In the genomic region with DNA sequence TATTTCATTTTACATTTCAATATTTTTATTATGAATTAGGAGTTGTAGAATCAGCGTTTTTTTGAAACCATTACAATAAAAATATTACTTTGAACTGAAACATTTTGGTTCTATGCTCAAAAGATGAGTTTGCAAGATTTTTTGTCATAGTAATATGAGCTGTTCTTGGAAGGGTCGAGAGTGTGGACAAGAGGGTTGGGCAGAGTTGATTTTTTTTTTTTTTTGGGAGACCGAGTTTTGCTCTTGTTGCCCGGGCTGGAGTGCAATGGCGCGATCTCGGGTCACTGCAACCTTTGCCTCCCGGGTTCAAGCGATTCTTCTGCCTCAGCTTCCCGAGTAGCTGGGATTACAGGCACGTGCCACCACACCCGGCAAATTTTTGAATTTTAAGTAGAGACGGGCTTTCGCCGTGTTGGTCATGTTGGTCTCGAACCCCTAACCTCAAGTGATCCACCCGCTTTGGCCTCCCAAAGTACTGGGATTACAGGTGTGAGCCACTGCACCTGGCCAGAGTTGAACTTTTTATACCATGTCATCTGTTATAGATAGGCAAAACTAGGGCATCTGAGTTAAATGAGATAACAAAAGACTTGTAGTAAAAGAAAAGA, we compare ENCODE assay signal across 13 cellular contexts. TPM values are rescaled to one million over a fixed set of nuclear protein-coding genes. Genes with fewer than 3 reads are reported as not detected.
DNase-seq lines count a peak whose midpoint lies in the region; ATAC-seq, FAIRE-seq and TF ChIP-seq lines count a peak whose summit lies in the region.
"Had no signal": no experiment of that assay in that cellular context is flagged by ENCODE, and none has a peak within 500 bp of the region (broad histone marks: within the 10 kb centered on the region; RNA-seq: fewer than 3 reads in every experiment).

No MANE protein-coding gene starts in this region.

- DNase-seq in activated CD4-positive, alpha-beta T cell treated with anti-CD3 and anti-CD28 coated beads, Interleukin-2, amount 10 ng/mL, durations not matched to agents 24 days and 14 days = peak; percentile 56
- no peak for DNase-seq in activated CD4-positive, alpha-beta T cell treated with anti-CD3 and anti-CD28 coated beads, Interleukin-2, amount 50 U/mL, for 48 hours
- DNase-seq in GM23338 (ENCODE audit: low spot score) (no peak), neural crest cell (ENCODE audit: low read depth, low spot score) (no peak), kidney (no peak), T1000 (lab: John Stamatoyannopoulos, UW) (no peak)
- DNase-seq in activated CD4-positive, alpha-beta memory T cell treated with anti-CD3 and anti-CD28 coated beads, Interleukin-2, amount 10 ng/mL, durations not matched to agents 7 days and 5 days = no peak
- DNase-seq: dermis blood vessel endothelial cell, DMS 273 treated with DMSO at 0.1 percent for 48 hours, NCI-H146, NCI-H510A, thyroid gland had no signal

- H3K27ac Mint-ChIP-seq in activated CD4-positive, alpha-beta T cell treated with anti-CD3 and anti-CD28 coated beads, Interleukin-2, amount 10 ng/mL, durations not matched to agents 24 days and 14 days = peak overlapping the region; percentile 31
- H3K27ac Mint-ChIP-seq in GM23338 (peak overlapping the region; percentile 51; the same call in 1 of the 2 replicates), neural crest cell (ENCODE audit: unreplicated experiment) (no peak overlapping the region)
- H3K27ac Mint-ChIP-seq in activated CD4-positive, alpha-beta memory T cell treated with anti-CD3 and anti-CD28 coated beads, Interleukin-2, amount 10 ng/mL, durations not matched to agents 7 days and 5 days = peak overlapping the region; percentile 65

- CTCF ChIA-PET in activated CD4-positive, alpha-beta memory T cell treated with anti-CD3 and anti-CD28 coated beads, Interleukin-2, amount 10 ng/mL, durations not matched to agents 7 days and 5 days (lab: Charles Lee) = interaction anchor here (2.4 kb wide), 1 partner anchor 12 kb away, joined by 6 read pairs; no protein-coding TSS in a partner anchor

- H3K27me3 Mint-ChIP-seq in activated CD4-positive, alpha-beta T cell treated with anti-CD3 and anti-CD28 coated beads, Interleukin-2, amount 10 ng/mL, durations not matched to agents 24 days and 14 days = no peaks in the 10 kb centered on the region
- H3K27me3 Mint-ChIP-seq in GM23338 (ENCODE audit: insufficient read depth, low read depth, poor library complexity) = no peaks in the 10 kb centered on the region
- no peaks in the 10 kb centered on the region for H3K27me3 Mint-ChIP-seq in activated CD4-positive, alpha-beta memory T cell treated with anti-CD3 and anti-CD28 coated beads, Interleukin-2, amount 10 ng/mL, durations not matched to agents 7 days and 5 days
- H3K27me3 Mint-ChIP-seq in neural crest cell (ENCODE audit: low read depth) = no peaks in the 10 kb centered on the region

- intact Hi-C loops in activated CD4-positive, alpha-beta T cell treated with anti-CD3 and anti-CD28 coated beads, Interleukin-2, amount 10 ng/mL, durations not matched to agents 24 days and 14 days (cut with micrococcal nuclease) = loop anchor here (5.0 kb wide), 1 partner anchor 1526 kb away; the partner anchor contains the start of gene PRDX6
- intact Hi-C loops in kidney (cut with DNase I) = no loop called here

- FAIRE-seq in kidney (lab: Jason Lieb, UNC) = no peak

- H3K27ac ChIP-seq in GM23338 (ENCODE audit: low read depth) = no peak overlapping the region
- no peak overlapping the region for H3K27ac ChIP-seq in kidney (ENCODE audit: low read depth in 2 of 2, low read length in 2 of 2)

- no peak overlapping the region for H2AFZ ChIP-seq in GM23338

- H3K79me2 ChIP-seq in GM23338 (replicated peaks; ENCODE audit: insufficient read depth) = peaks cover 80% of the 10 kb centered on the region

- H3K4me1 Mint-ChIP-seq in activated CD4-positive, alpha-beta T cell treated with anti-CD3 and anti-CD28 coated beads, Interleukin-2, amount 10 ng/mL, durations not matched to agents 24 days and 14 days = peaks cover 39% of the 10 kb centered on the region
- H3K4me1 Mint-ChIP-seq in GM23338 (peaks cover 24% of the 10 kb centered on the region; the same call in 2 of the 3 replicates), neural crest cell (peaks cover 23% of the 10 kb centered on the region)
- H3K4me1 Mint-ChIP-seq in activated CD4-positive, alpha-beta memory T cell treated with anti-CD3 and anti-CD28 coated beads, Interleukin-2, amount 10 ng/mL, durations not matched to agents 7 days and 5 days = peaks cover 44% of the 10 kb centered on the region

- peaks cover 49% of the 10 kb centered on the region for H3K36me3 Mint-ChIP-seq in activated CD4-positive, alpha-beta T cell treated with anti-CD3 and anti-CD28 coated beads, Interleukin-2, amount 10 ng/mL, durations not matched to agents 24 days and 14 days (ENCODE audit: low read depth)
- H3K36me3 Mint-ChIP-seq in GM23338 (ENCODE audit: low read depth) (peaks cover 35% of the 10 kb centered on the region), neural crest cell (ENCODE audit: low read depth) (peaks cover 8% of the 10 kb centered on the region)
- H3K36me3 Mint-ChIP-seq in activated CD4-positive, alpha-beta memory T cell treated with anti-CD3 and anti-CD28 coated beads, Interleukin-2, amount 10 ng/mL, durations not matched to agents 7 days and 5 days (ENCODE audit: low read depth) = peaks cover 57% of the 10 kb centered on the region

- peaks cover 11% of the 10 kb centered on the region for H3K4me1 ChIP-seq in GM23338 (ENCODE audit: insufficient read depth)
- H3K4me1 ChIP-seq in kidney (ENCODE audit: control insufficient read depth in 1 of 2, insufficient read depth in 1 of 2, low read depth in 1 of 2, low read length in 2 of 2) = peaks cover 0 to 3% of the 10 kb centered on the region in 2 donors

- H3F3A ChIP-seq in GM23338 (replicated peaks; ENCODE audit: low read depth) = no peaks in the 10 kb centered on the region; the same call in 1 of the 2 replicates

- no peak overlapping the region for H3K9ac ChIP-seq in kidney (ENCODE audit: low read length in 2 of 2)

- H3K27me3 ChIP-seq in GM23338 (ENCODE audit: insufficient read depth) = no peaks in the 10 kb centered on the region
- H3K27me3 ChIP-seq: thyroid gland had no signal

- H4K20me1 ChIP-seq in GM23338 (replicated peaks; ENCODE audit: insufficient read depth) = peaks cover 56% of the 10 kb centered on the region

- H3K4me2 ChIP-seq in GM23338 = peak overlapping the region; percentile 88

- POLR2A ChIA-PET in activated CD4-positive, alpha-beta memory T cell treated with anti-CD3 and anti-CD28 coated beads, Interleukin-2, amount 10 ng/mL, durations not matched to agents 7 days and 5 days (lab: Charles Lee) = interaction anchor here (0.7 to 10.1 kb wide), 5 partner anchors 11 to 1041 kb away, joined by 3 to 203 read pairs (median 6); partner anchors contain the start of gene MRPS14

- TF ChIP-seq CTCF in GM23338 (conservative IDR thresholded peaks at IDR 0.05; ENCODE audit: low read depth in 2 of 2) (no peak), neural crest cell (conservative IDR thresholded peaks at IDR 0.05) (no peak), kidney (IDR thresholded peaks at IDR 0.05; ENCODE audit: borderline replicate concordance, extremely low read depth, insufficient read depth) (no peak)

- H3K9me3 ChIP-seq in kidney (ENCODE audit: control insufficient read depth in 1 of 2, low read length in 2 of 2) = no peaks in the 10 kb centered on the region
- H3K9me3 ChIP-seq: thyroid gland had no signal

- ATAC-seq in GM23338 = no peak
- ATAC-seq in GM19328 (IDR thresholded peaks at IDR 0.05; ENCODE audit: unreplicated experiment) = no peak

- H3K36me3 ChIP-seq in GM23338 (ENCODE audit: insufficient read depth) (peaks cover 18% of the 10 kb centered on the region), kidney (ENCODE audit: control insufficient read depth in 1 of 2, insufficient read depth in 2 of 2, low read length in 2 of 2) (peaks cover 2 to 10% of the 10 kb centered on the region in 2 donors)

- peak overlapping the region; percentile 46 for H3K4me3 Mint-ChIP-seq in activated CD4-positive, alpha-beta T cell treated with anti-CD3 and anti-CD28 coated beads, Interleukin-2, amount 10 ng/mL, durations not matched to agents 24 days and 14 days
- peak overlapping the region; percentile 17; the same call in 2 of the 3 replicates for H3K4me3 Mint-ChIP-seq in GM23338
- H3K4me3 Mint-ChIP-seq in activated CD4-positive, alpha-beta memory T cell treated with anti-CD3 and anti-CD28 coated beads, Interleukin-2, amount 10 ng/mL, durations not matched to agents 7 days and 5 days = peak overlapping the region; percentile 45
- H3K4me3 Mint-ChIP-seq in neural crest cell = peak overlapping the region; percentile 28

- peak overlapping the region; percentile 88; the same call in 1 of the 2 replicates for H3K4me3 ChIP-seq in GM23338
- no peak overlapping the region for H3K4me3 ChIP-seq in kidney (ENCODE audit: low read length in 2 of 2)
- H3K4me3 ChIP-seq: thyroid gland had no signal

- H3K9me3 Mint-ChIP-seq in activated CD4-positive, alpha-beta T cell treated with anti-CD3 and anti-CD28 coated beads, Interleukin-2, amount 10 ng/mL, durations not matched to agents 24 days and 14 days = no peaks in the 10 kb centered on the region
- H3K9me3 Mint-ChIP-seq in GM23338 = no peaks in the 10 kb centered on the region
- H3K9me3 Mint-ChIP-seq in activated CD4-positive, alpha-beta memory T cell treated with anti-CD3 and anti-CD28 coated beads, Interleukin-2, amount 10 ng/mL, durations not matched to agents 7 days and 5 days = no peaks in the 10 kb centered on the region
- no peaks in the 10 kb centered on the region for H3K9me3 Mint-ChIP-seq in neural crest cell

- no peaks in the 10 kb centered on the region for H3K9me2 ChIP-seq in GM23338 (ENCODE audit: insufficient read depth)

TF ChIP-seq in GM23338, 12 proteins besides CTCF, POLR2A, EP300 and RAD21 (continues in another document):
- no peak for TF ChIP-seq ZNF114 (CRISPR knock-in tag; IDR thresholded peaks at IDR 0.05)

RNA-seq across cellular contexts. Expression of gene CACYBP, which starts 3.3 kb away (rescaled TPM):
- total RNA-seq in activated CD4-positive, alpha-beta T cell treated with anti-CD3 and anti-CD28 coated beads, Interleukin-2, amount 10 ng/mL, durations not matched to agents 24 days and 14 days = 385 and 389 TPM in 2 replicates
- 186 and 209 TPM in 2 replicates for total RNA-seq in GM23338 (2014; rRNA removed; shearing (Covaris generic))
- 331 and 453 TPM in 2 replicates for polyA plus RNA-seq in GM23338 (2016; fragmentation: Nextera tagmentation; extraction: Ambion mirVana)
- 100 to 1,000 TPM; 234 to 254 TPM for total RNA-seq in activated CD4-positive, alpha-beta memory T cell treated with anti-CD3 and anti-CD28 coated beads, Interleukin-2, amount 10 ng/mL, durations not matched to agents 7 days and 5 days
- 172 and 173 TPM in 2 replicates for total RNA-seq in neural crest cell
- 49.7 TPM for total RNA-seq in kidney
- polyA plus RNA-seq in kidney (ENCODE audit: insufficient read depth, low read depth, low replicate concordance) = 97.4 TPM

RNA-seq across cellular contexts. Expression of gene MRPS14, which starts 20.2 kb away (rescaled TPM):
- total RNA-seq in activated CD4-positive, alpha-beta T cell treated with anti-CD3 and anti-CD28 coated beads, Interleukin-2, amount 10 ng/mL, durations not matched to agents 24 days and 14 days = 28.9 and 33.5 TPM in 2 replicates
- 18.5 and 21.7 TPM in 2 replicates for total RNA-seq in GM23338 (2014; rRNA removed; shearing (Covaris generic))
- polyA plus RNA-seq in GM23338 (2016; fragmentation: Nextera tagmentation; extraction: Ambion mirVana) = 75.7 and 77.7 TPM in 2 replicates
- total RNA-seq in activated CD4-positive, alpha-beta memory T cell treated with anti-CD3 and anti-CD28 coated beads, Interleukin-2, amount 10 ng/mL, durations not matched to agents 7 days and 5 days = 10 to 100 TPM; 34.1 TPM
- 34.4 and 37.6 TPM in 2 replicates for total RNA-seq in neural crest cell
- 35.7 TPM for total RNA-seq in kidney
- 48.0 TPM for polyA plus RNA-seq in kidney (ENCODE audit: insufficient read depth, low read depth, low replicate concordance)
